Comparison of ENCODE assay signal across 8 cellular contexts in the genomic region with DNA sequence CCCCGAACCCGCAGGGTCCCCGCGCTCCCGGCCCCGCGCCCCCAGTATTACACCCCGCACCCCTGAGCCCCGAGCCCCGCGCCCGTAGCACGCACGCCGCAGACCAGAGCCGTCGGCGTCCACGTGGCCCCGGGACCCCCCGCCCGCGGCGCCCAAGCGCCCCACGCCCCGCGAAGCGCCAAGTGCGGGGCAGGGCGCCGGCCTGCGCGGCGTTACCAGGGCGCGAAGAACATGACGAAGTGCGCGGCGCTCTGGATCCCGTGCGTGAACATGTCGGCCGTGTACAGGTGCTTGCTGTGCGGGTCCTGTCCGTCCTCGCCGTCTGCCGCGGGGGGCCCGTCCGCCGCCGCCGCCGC. TPM values are rescaled to one million over a fixed set of nuclear protein-coding genes. Genes with fewer than 3 reads are reported as not detected.
A peak's percentile ranks its signal among the peaks of the same experiment; 100 is the strongest.
DNase-seq lines count a peak whose midpoint lies in the region; ATAC-seq and TF ChIP-seq lines count a peak whose summit lies in the region.

No MANE protein-coding gene starts in this region.

- no peaks in the 10 kb centered on the region for H3K27me3 Mint-ChIP-seq in stimulated activated memory B cell treated with anti-CD40 and anti-IgM and Interleukin-4, amounts not matched to agents 10 μg/mL and 1 μg/mL and 100 μg/mL, for 72 hours

- peak overlapping the region; percentile 89 to 91; a peak in 3 of 4 replicates for H3K4me3 ChIP-seq in DND-41 (ENCODE audit: low read depth in 1 of 2, low read length in 2 of 2)
- H3K4me3 ChIP-seq in OCI-LY7 (ENCODE audit: low read depth, low read length, poor library complexity, severe bottlenecking) = peak overlapping the region; percentile 92
- H3K4me3 ChIP-seq in left ventricle myocardium inferior = peak overlapping the region; percentile 84

- H3K27me3 ChIP-seq in DND-41 (ENCODE audit: insufficient read depth, low read length, poor library complexity) = no peaks in the 10 kb centered on the region
- no peaks in the 10 kb centered on the region for H3K27me3 ChIP-seq in left ventricle myocardium inferior (ENCODE audit: low read depth)

- DNase-seq in DND-41 = no peak
- no peak for DNase-seq in OCI-LY7 (ENCODE audit: low spot score)
- DNase-seq in left ventricle myocardium inferior = no peak
- no peak for DNase-seq in SHP77 treated with DMSO at 0.1 percent for 48 hours (lab: John Stamatoyannopoulos, UW)
- DNase-seq in putamen (ENCODE audit: low spot score) = no peak

- H4K20me1 ChIP-seq in DND-41 (ENCODE audit: insufficient read depth, low read length) = peaks cover 21% of the 10 kb centered on the region; the same call in 1 of the 2 replicates
- H4K20me1 ChIP-seq in OCI-LY7 (ENCODE audit: insufficient read depth, low read length) = peaks cover 11% of the 10 kb centered on the region

- H3K4me2 ChIP-seq in DND-41 (ENCODE audit: insufficient read depth, low read length) (peak overlapping the region; percentile 92), OCI-LY7 (ENCODE audit: low read length) (peak overlapping the region; percentile 85)

- peaks cover 32% of the 10 kb centered on the region for H3K4me1 ChIP-seq in DND-41 (ENCODE audit: insufficient read depth, low read length)
- peaks cover 78% of the 10 kb centered on the region for H3K4me1 ChIP-seq in OCI-LY7 (ENCODE audit: insufficient read depth, low read length, poor library complexity, severe bottlenecking)
- peaks cover 57% of the 10 kb centered on the region for H3K4me1 ChIP-seq in left ventricle myocardium inferior

- ATAC-seq in DND-41 (ENCODE audit: insufficient read depth, low read depth) = peak; percentile 20; the same call in 2 of the 3 replicates
- peak; percentile 16 for ATAC-seq in GM21619 (IDR thresholded peaks at IDR 0.05; ENCODE audit: unreplicated experiment)
- ATAC-seq in stimulated activated memory B cell treated with anti-CD40 and anti-IgM and Interleukin-4, amounts not matched to agents 10 μg/mL and 1 μg/mL and 100 μg/mL, for 72 hours = peak; percentile 66
- no peak for ATAC-seq in GM21723 (IDR thresholded peaks at IDR 0.05; ENCODE audit: unreplicated experiment)

- CTCF ChIA-PET in OCI-LY7 (lab: Charles Lee; ENCODE audit: unreplicated experiment) = interaction anchor here (1.1 kb wide), 1 partner anchor 11 kb away, joined by 3 read pairs; no protein-coding TSS in a partner anchor

- H3K27ac ChIP-seq in DND-41 (ENCODE audit: low read length) (peak overlapping the region; percentile 51; the same call in 1 of the 2 replicates), OCI-LY7 (ENCODE audit: low read depth, low read length, poor library complexity, severe bottlenecking) (peak overlapping the region; percentile 35), left ventricle myocardium inferior (replicated peaks) (peak overlapping the region; percentile 90)

- POLR2A ChIA-PET in OCI-LY7 (lab: Charles Lee) = interaction anchor here (2.7 to 3.8 kb wide), 2 partner anchors 8 to 52 kb away, joined by 13 to 31 read pairs; no protein-coding TSS in a partner anchor

- no peak overlapping the region for H3K27ac Mint-ChIP-seq in stimulated activated memory B cell treated with anti-CD40 and anti-IgM and Interleukin-4, amounts not matched to agents 10 μg/mL and 1 μg/mL and 100 μg/mL, for 72 hours

- no TSS peak for BruUV-seq in OCI-LY7 (replicated peaks; lab: Mats Ljungman, UMichigan)

- H3K79me2 ChIP-seq in DND-41 (ENCODE audit: insufficient read depth, low read length) = peaks cover 50% of the 10 kb centered on the region
- peaks cover 51% of the 10 kb centered on the region for H3K79me2 ChIP-seq in OCI-LY7 (ENCODE audit: insufficient read depth, low read depth, low read length)

- intact Hi-C loops in OCI-LY7 (cut with micrococcal nuclease; ENCODE audit: unreplicated experiment) (loop anchor here (2.0 to 10.0 kb wide), 2 partner anchors 83 to 1325 kb away; partner anchors contain the start of gene LY86), left ventricle myocardium inferior (cut with micrococcal nuclease) (no loop called here)

- H3K4me3 Mint-ChIP-seq in stimulated activated memory B cell treated with anti-CD40 and anti-IgM and Interleukin-4, amounts not matched to agents 10 μg/mL and 1 μg/mL and 100 μg/mL, for 72 hours = peak overlapping the region; percentile 32

- no peaks in the 10 kb centered on the region for H3K9me2 ChIP-seq in OCI-LY7 (ENCODE audit: insufficient read depth, low read length)

- H3K36me3 ChIP-seq in DND-41 (ENCODE audit: insufficient read depth, low read length) (peaks cover 11% of the 10 kb centered on the region), OCI-LY7 (ENCODE audit: insufficient read depth, low read length) (peaks cover 43% of the 10 kb centered on the region), left ventricle myocardium inferior (no peaks in the 10 kb centered on the region)

- peak overlapping the region; percentile 88 for H3K9ac ChIP-seq in DND-41 (ENCODE audit: low read depth, low read length)

- H3K9me3 Mint-ChIP-seq in stimulated activated memory B cell treated with anti-CD40 and anti-IgM and Interleukin-4, amounts not matched to agents 10 μg/mL and 1 μg/mL and 100 μg/mL, for 72 hours = no peaks in the 10 kb centered on the region

- peaks cover 28% of the 10 kb centered on the region for H3K4me1 Mint-ChIP-seq in stimulated activated memory B cell treated with anti-CD40 and anti-IgM and Interleukin-4, amounts not matched to agents 10 μg/mL and 1 μg/mL and 100 μg/mL, for 72 hours

- H3K9me3 ChIP-seq in DND-41 (ENCODE audit: insufficient read depth, low read length, severe bottlenecking) (no peaks in the 10 kb centered on the region), OCI-LY7 (ENCODE audit: low read length) (no peaks in the 10 kb centered on the region; the same call in 1 of the 2 replicates), left ventricle myocardium inferior (replicated peaks) (no peaks in the 10 kb centered on the region)

- TF ChIP-seq CTCF in DND-41 (IDR thresholded peaks at IDR 0.05; ENCODE audit: borderline replicate concordance, extremely low read depth, low read length, poor library complexity, severe bottlenecking) (no peak), OCI-LY7 (conservative IDR thresholded peaks at IDR 0.05; ENCODE audit: low read length) (no peak), left ventricle myocardium inferior (IDR thresholded peaks at IDR 0.05; ENCODE audit: borderline replicate concordance) (no peak)

- H2AFZ ChIP-seq in DND-41 (ENCODE audit: low read depth, low read length) (peak overlapping the region; percentile 79), OCI-LY7 (ENCODE audit: low read length) (no peak overlapping the region)

- peaks cover 1% of the 10 kb centered on the region for H3K36me3 Mint-ChIP-seq in stimulated activated memory B cell treated with anti-CD40 and anti-IgM and Interleukin-4, amounts not matched to agents 10 μg/mL and 1 μg/mL and 100 μg/mL, for 72 hours

RNA-seq across cellular contexts. Expression of gene TXNDC5, which starts 0.3 kb away (rescaled TPM):
- 280 and 319 TPM in 2 replicates for total RNA-seq in OCI-LY7 (2014; rRNA removed; shearing (Covaris generic))
- total RNA-seq in OCI-LY7 (2022) (312 and 363 TPM in 2 replicates), left ventricle myocardium inferior (48.2 TPM)

Comparison
In these comparisons a context has a peak if more than half of its experiments do, and no peak if none do; other contexts are left out.
1. H3K27ac ChIP-seq: peak in every context shown above with its lines; median percentile 90 in left ventricle myocardium inferior; 51 in DND-41; 35 in OCI-LY7.